8 cellular contexts compared by ENCODE assay signal in the genomic region with DNA sequence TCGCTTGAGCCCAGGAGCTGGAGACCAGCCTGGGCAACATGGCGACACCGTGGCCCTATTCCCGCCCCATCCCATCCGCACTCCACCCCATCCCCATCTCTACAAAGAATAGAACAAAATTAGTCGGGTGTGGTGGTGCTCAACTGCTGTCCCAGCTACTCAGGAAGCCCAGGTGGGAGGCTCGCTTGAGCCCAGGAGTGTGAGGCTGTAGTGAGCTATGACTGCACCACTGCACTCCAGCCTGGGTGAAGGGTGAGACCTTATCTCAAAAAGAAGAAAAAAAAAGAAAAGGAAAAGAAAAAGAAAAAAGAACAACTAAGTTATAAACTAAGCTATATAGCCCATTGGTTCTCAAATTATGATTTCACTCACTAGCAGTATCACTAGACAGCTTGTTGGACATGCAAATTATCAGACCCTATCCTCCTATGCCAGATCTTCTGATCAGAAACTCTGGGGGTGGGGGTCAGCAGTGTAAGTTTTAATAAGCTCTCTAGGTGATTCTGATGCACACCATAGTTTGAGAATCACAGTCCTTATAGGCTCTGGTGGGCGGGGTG. TPM values are rescaled to one million over a fixed set of nuclear protein-coding genes. Genes with fewer than 3 reads are reported as not detected.
DNase-seq lines count a peak whose midpoint lies in the region; ATAC-seq and TF ChIP-seq lines count a peak whose summit lies in the region.

No MANE protein-coding gene starts in this region.

- H3K27me3 ChIP-seq in right lobe of liver, result no peaks in the 10 kb centered on the region
- H3K27me3 ChIP-seq in transverse colon, result no peaks in the 10 kb centered on the region

- TF ChIP-seq EP300 in transverse colon (IDR thresholded peaks at IDR 0.05; ENCODE audit: low read depth), result no peak

- intact Hi-C loops in right lobe of liver (cut with DNase I) (no loop called here), transverse colon (cut with DNase I; ENCODE audit: low total_unique reads) (no loop called here)

- no peaks in the 10 kb centered on the region for H3K9me3 ChIP-seq in right lobe of liver
- H3K9me3 ChIP-seq in transverse colon, result no peaks in the 10 kb centered on the region

- peaks cover 9% of the 10 kb centered on the region for H3K27me3 Mint-ChIP-seq in activated naive CD4-positive, alpha-beta T cell treated with anti-CD3 and anti-CD28 coated beads, Interleukin-2, amount 10 ng/mL, durations not matched to agents 7 days and 5 days
- H3K27me3 Mint-ChIP-seq in activated T-helper 17 cell treated with anti-CD3 and anti-CD28 coated beads, Interleukin-2, amount 50 U/mL, for 72 hours, result no peaks in the 10 kb centered on the region

- in situ Hi-C loops in transverse colon (cut with MboI; ENCODE audit: low pct_ligation_motif_present in 1 of 4, low pct_unique_long_range_greater_than_20kb in 1 of 4, low sequenced_read_pairs in 3 of 4), result no loop called here

- DNase-seq in activated naive CD4-positive, alpha-beta T cell treated with anti-CD3 and anti-CD28 coated beads, Interleukin-2, amount 10 ng/mL, durations not matched to agents 7 days and 5 days, result no peak
- no peak for DNase-seq in activated naive CD4-positive, alpha-beta T cell (lab: John Stamatoyannopoulos, UW)
- no peak for DNase-seq in right lobe of liver
- no peak for DNase-seq in transverse colon
- DNase-seq in activated effector memory CD4-positive, alpha-beta T cell treated with Interleukin-2 at 50 U/mL for 16 hours, result no peak

- CTCF ChIA-PET in activated naive CD4-positive, alpha-beta T cell treated with anti-CD3 and anti-CD28 coated beads, Interleukin-2, amount 10 ng/mL, durations not matched to agents 7 days and 5 days (lab: Charles Lee), result interaction anchor here (0.6 to 3.2 kb wide), 2 partner anchors 48 to 50 kb away, joined by 3 to 13 read pairs; no protein-coding TSS in a partner anchor

- H3K4me3 ChIP-seq in right lobe of liver (peak overlapping the region; percentile 69 to 97 (median 95)), transverse colon (peak overlapping the region in 3 of 4 donors; percentile 82 to 89 (median 89))

- H3K4me3 Mint-ChIP-seq in activated naive CD4-positive, alpha-beta T cell treated with anti-CD3 and anti-CD28 coated beads, Interleukin-2, amount 10 ng/mL, durations not matched to agents 7 days and 5 days, result peak overlapping the region; percentile 97
- H3K4me3 Mint-ChIP-seq in activated T-helper 17 cell treated with anti-CD3 and anti-CD28 coated beads, Interleukin-2, amount 50 U/mL, for 72 hours, result peak overlapping the region; percentile 91

- TF ChIP-seq CTCF in right lobe of liver (IDR thresholded peaks at IDR 0.05), result no peak
- TF ChIP-seq CTCF in transverse colon (IDR thresholded peaks at IDR 0.05), result no peak

- H3K27ac ChIP-seq in right lobe of liver (peak overlapping the region in 1 of 3 donors; percentile 96), transverse colon (peak overlapping the region; percentile 89 to 97 (median 94))

- no peaks in the 10 kb centered on the region for H3K9me3 Mint-ChIP-seq in activated naive CD4-positive, alpha-beta T cell treated with anti-CD3 and anti-CD28 coated beads, Interleukin-2, amount 10 ng/mL, durations not matched to agents 7 days and 5 days
- H3K9me3 Mint-ChIP-seq in activated T-helper 17 cell treated with anti-CD3 and anti-CD28 coated beads, Interleukin-2, amount 50 U/mL, for 72 hours, result no peaks in the 10 kb centered on the region

- H3K4me1 ChIP-seq in right lobe of liver (peaks cover 0 to 31% (median 12%) of the 10 kb centered on the region in 4 donors), transverse colon (peaks cover 26 to 47% (median 36%) of the 10 kb centered on the region in 4 donors)

- TF ChIP-seq POLR2A in right lobe of liver (IDR thresholded peaks at IDR 0.05) (no peak), transverse colon (IDR thresholded peaks at IDR 0.05) (no peak)

- H3K4me1 Mint-ChIP-seq in activated naive CD4-positive, alpha-beta T cell treated with anti-CD3 and anti-CD28 coated beads, Interleukin-2, amount 10 ng/mL, durations not matched to agents 7 days and 5 days, result peaks cover 42% of the 10 kb centered on the region
- H3K4me1 Mint-ChIP-seq in activated T-helper 17 cell treated with anti-CD3 and anti-CD28 coated beads, Interleukin-2, amount 50 U/mL, for 72 hours, result peaks cover 16% of the 10 kb centered on the region

- WGBS in right lobe of liver (ENCODE audit: insufficient coverage, low coverage, low lambda C conversion rate, missing lambda C conversion rate), result 82% methylated on average over 7 of the region's 8 CpGs
- 59% methylated on average over 8 of the region's 8 CpGs; no CpG with 5 or more reads in 1 of the 2 donors for WGBS in transverse colon (ENCODE audit: low coverage in 1 of 2), 2 donors

- peak; percentile 5 for ATAC-seq in activated T-helper 17 cell treated with anti-CD3 and anti-CD28 coated beads, Interleukin-2, amount 50 U/mL, for 72 hours (replicated peaks)
- ATAC-seq in right lobe of liver (no peak), GM19328 (IDR thresholded peaks at IDR 0.05; ENCODE audit: unreplicated experiment) (no peak), HG02884 (IDR thresholded peaks at IDR 0.05; ENCODE audit: unreplicated experiment) (no peak)

- no peaks in the 10 kb centered on the region for H3K36me3 ChIP-seq in right lobe of liver
- H3K36me3 ChIP-seq in transverse colon, result no peaks in the 10 kb centered on the region

- H3K27ac Mint-ChIP-seq in activated naive CD4-positive, alpha-beta T cell treated with anti-CD3 and anti-CD28 coated beads, Interleukin-2, amount 10 ng/mL, durations not matched to agents 7 days and 5 days, result peak overlapping the region; percentile 97
- H3K27ac Mint-ChIP-seq in activated T-helper 17 cell treated with anti-CD3 and anti-CD28 coated beads, Interleukin-2, amount 50 U/mL, for 72 hours, result peak overlapping the region; percentile 98

- peaks cover 18% of the 10 kb centered on the region for H3K36me3 Mint-ChIP-seq in activated naive CD4-positive, alpha-beta T cell treated with anti-CD3 and anti-CD28 coated beads, Interleukin-2, amount 10 ng/mL, durations not matched to agents 7 days and 5 days
- H3K36me3 Mint-ChIP-seq in activated T-helper 17 cell treated with anti-CD3 and anti-CD28 coated beads, Interleukin-2, amount 50 U/mL, for 72 hours (ENCODE audit: low read depth), result peaks cover 25% of the 10 kb centered on the region

RNA-seq across cellular contexts. Expression of a gene that starts 0.5 kb away (rescaled TPM):
- total RNA-seq in activated T-helper 17 cell treated with anti-CD3 and anti-CD28 coated beads, Interleukin-2, amount 50 U/mL, for 72 hours, result 10 to 100 TPM; 30.5 to 34.4 TPM
- 10 to 100 TPM; 32.8 to 71.4 (median 44.1) TPM for total RNA-seq in right lobe of liver
- total RNA-seq in transverse colon, result 10 to 100 TPM; 35.2 to 82.8 (median 65.3) TPM

RNA-seq across cellular contexts. Expression of a gene that starts 59.4 kb away (rescaled TPM):
- total RNA-seq in activated T-helper 17 cell treated with anti-CD3 and anti-CD28 coated beads, Interleukin-2, amount 50 U/mL, for 72 hours, result 100 to 1,000 TPM in 1 of 2 donors, 10 to 100 TPM in 1; 94.5 to 174 TPM
- 100 to 1,000 TPM in 5 of 6 experiments, 10 to 100 TPM in 1; 66.5 to 142 (median 111) TPM for total RNA-seq in right lobe of liver
- 10 to 100 TPM; 23.9 to 71.6 (median 63.8) TPM for total RNA-seq in transverse colon
